13 cellular contexts compared by ENCODE assay signal in genomic region chr6:26360451-26361416, GRCh38. TPM values are rescaled to one million over a fixed set of nuclear protein-coding genes. Genes with fewer than 3 reads are reported as not detected.
DNase-seq lines count a peak whose midpoint lies in the region; ATAC-seq, FAIRE-seq and TF ChIP-seq lines count a peak whose summit lies in the region.
"Had no signal": no experiment of that assay in that cellular context is flagged by ENCODE, and none has a peak within 500 bp of the region (broad histone marks: within the 10 kb centered on the region; RNA-seq: fewer than 3 reads in every experiment).

No MANE protein-coding gene starts in this region.

- H3K27ac Mint-ChIP-seq in activated naive CD8-positive, alpha-beta T cell = peak overlapping the region; percentile 96
- H3K27ac Mint-ChIP-seq: stimulated activated naive B cell treated with anti-CD40 and anti-IgM and Interleukin-4, amounts not matched to agents 10 μg/mL and 1 μg/mL and 100 μg/mL, for 72 hours had no signal

- peaks cover 3% of the 10 kb centered on the region for H3K36me3 Mint-ChIP-seq in activated naive CD8-positive, alpha-beta T cell
- H3K36me3 Mint-ChIP-seq: stimulated activated naive B cell treated with anti-CD40 and anti-IgM and Interleukin-4, amounts not matched to agents 10 μg/mL and 1 μg/mL and 100 μg/mL, for 72 hours had no signal

- no peaks in the 10 kb centered on the region for H3K9me3 Mint-ChIP-seq in activated naive CD8-positive, alpha-beta T cell (ENCODE audit: low read depth)
- H3K9me3 Mint-ChIP-seq: stimulated activated naive B cell treated with anti-CD40 and anti-IgM and Interleukin-4, amounts not matched to agents 10 μg/mL and 1 μg/mL and 100 μg/mL, for 72 hours had no signal

- no peaks in the 10 kb centered on the region for H3K27me3 Mint-ChIP-seq in activated naive CD8-positive, alpha-beta T cell

- H3K27me3 ChIP-seq in foreskin keratinocyte = no peaks in the 10 kb centered on the region

- H3K27ac ChIP-seq in foreskin keratinocyte = no peak overlapping the region
- H3K27ac ChIP-seq: lower lobe of right lung had no signal

- peak; percentile 67 for FAIRE-seq in GM12891 (lab: Jason Lieb, UNC)
- FAIRE-seq: H1 had no signal

- H3K4me1 ChIP-seq in foreskin keratinocyte = peaks cover 12% of the 10 kb centered on the region

- no peak for TF ChIP-seq CTCF in foreskin keratinocyte (conservative IDR thresholded peaks at IDR 0.05)

- peaks cover 35% of the 10 kb centered on the region for H3K4me1 Mint-ChIP-seq in activated naive CD8-positive, alpha-beta T cell (ENCODE audit: low read depth)

- DNase-seq in GM12891 (ENCODE audit: insufficient read length, low spot score) (no peak), foreskin keratinocyte (no peak), GDM1 (lab: John Stamatoyannopoulos, UW) (no peak)
- no peak for DNase-seq in NK-92 treated with Interleukin-12 subunit alpha and Interleukin-12 subunit beta, amount 100 ng/mL, for 24 hours (lab: John Stamatoyannopoulos, UW)
- DNase-seq: foreskin melanocyte; Karpas-422; lower lobe of right lung; stimulated activated naive B cell treated with anti-CD40 and anti-IgM and Interleukin-4, amounts not matched to agents 10 μg/mL and 1 μg/mL and 100 μg/mL, for 72 hours had no signal

- no peak for TF ChIP-seq POLR2A in GM12891 (IDR thresholded peaks at IDR 0.05; ENCODE audit: low read depth, low read length)

- H3K4me3 Mint-ChIP-seq in activated naive CD8-positive, alpha-beta T cell = peak overlapping the region; percentile 85

- ATAC-seq in GM19438 (IDR thresholded peaks at IDR 0.05; ENCODE audit: low read depth, unreplicated experiment) (peak; percentile 45), HG03139 (IDR thresholded peaks at IDR 0.05; ENCODE audit: unreplicated experiment) (peak; percentile 38), foreskin keratinocyte (no peak), GM21717 (IDR thresholded peaks at IDR 0.05; ENCODE audit: unreplicated experiment) (no peak)
- ATAC-seq: stimulated activated naive B cell treated with anti-CD40 and anti-IgM and Interleukin-4, amounts not matched to agents 10 μg/mL and 1 μg/mL and 100 μg/mL, for 72 hours had no signal

TF ChIP-seq in GM12891, 5 proteins besides CTCF, POLR2A, EP300 and RAD21:
- TF ChIP-seq TAF1 (IDR thresholded peaks at IDR 0.05; ENCODE audit: low read depth, low read length) (no peak), POU2F2 (IDR thresholded peaks at IDR 0.05; ENCODE audit: low read depth, low read length) (no peak), POLR2AphosphoS5 (IDR thresholded peaks at IDR 0.05; ENCODE audit: low read depth, low read length) (no peak), SPI1 (IDR thresholded peaks at IDR 0.05; ENCODE audit: low read depth, low read length) (no peak; the same call in 1 of the 2 replicates), PAX5 (IDR thresholded peaks at IDR 0.05; ENCODE audit: insufficient read depth, low read length, severe bottlenecking) (no peak)

RNA-seq across cellular contexts. Expression of gene BTN3A2, which starts 4.3 kb away (rescaled TPM):
- polyA plus RNA-seq in GM12891 (2012; ENCODE audit: low read depth, missing spikeins) = 22.4 TPM
- total RNA-seq in foreskin keratinocyte = 12.4 and 13.4 TPM in 2 replicates
- polyA plus RNA-seq in foreskin keratinocyte = 9.2 and 9.4 TPM in 2 replicates

RNA-seq across cellular contexts. Expression of gene BTN2A2, which starts 22.2 kb away (rescaled TPM):
- polyA plus RNA-seq in GM12891 (2012; ENCODE audit: low read depth, missing spikeins) = 21.7 TPM
- 6.6 and 9.9 TPM in 2 replicates for total RNA-seq in foreskin keratinocyte
- 3.7 and 5.1 TPM in 2 replicates for polyA plus RNA-seq in foreskin keratinocyte

RNA-seq across cellular contexts. Expression of gene BTN3A1, which starts 41.3 kb away (rescaled TPM):
- polyA plus RNA-seq in GM12891 (2012; ENCODE audit: low read depth, missing spikeins) = 12.5 TPM
- 9.5 and 12.2 TPM in 2 replicates for total RNA-seq in foreskin keratinocyte
- 4.4 and 5.2 TPM in 2 replicates for polyA plus RNA-seq in foreskin keratinocyte

Comparison
In these comparisons a context has a peak if more than half of its experiments do, and no peak if none do; other contexts are left out.
1. ATAC-seq: peak in GM19438 (single experiment) and HG03139 (single experiment); none in foreskin keratinocyte (single experiment) and GM21717 (single experiment).